12 cellular contexts compared by ENCODE assay signal in genomic region chr16:79008036-79008868, GRCh38.
A peak's percentile ranks its signal among the peaks of the same experiment; 100 is the strongest.
DNase-seq lines count a peak whose midpoint lies in the region; ATAC-seq lines count a peak whose summit lies in the region.
"Had no signal": no experiment of that assay in that cellular context is flagged by ENCODE, and none has a peak within 500 bp of the region (broad histone marks: within the 10 kb centered on the region; RNA-seq: fewer than 3 reads in every experiment).

No MANE protein-coding gene starts in this region.

- DNase-seq in NCI-H2081 (lab: John Stamatoyannopoulos, UW) (peak; percentile 46 to 83), NCI-H2081 treated with DMSO at 0.1 percent for 48 hours (lab: John Stamatoyannopoulos, UW) (no peak), DMS53 (lab: John Stamatoyannopoulos, UW) (peak; percentile 90), NCI-H226 (peak; percentile 11), NCI-H748 (lab: John Stamatoyannopoulos, UW; ENCODE audit: unreplicated experiment) (no peak), epidermal melanocyte (ENCODE audit: insufficient read length, low spot score) (no peak), SIG-M5 treated with dmso at 0.1 percent for 504 hours (lab: John Stamatoyannopoulos, UW; ENCODE audit: unreplicated experiment) (no peak)
- DNase-seq: Caco-2, Kasumi-1, Right ventricle myocardium superior, transverse colon had no signal

- peak; percentile 39 for ATAC-seq in esophagus mucosa

Comparison
In these comparisons a context has a peak if more than half of its experiments do, and no peak if none do; other contexts are left out.
1. DNase-seq: peak in NCI-H2081 (2 of 2), DMS53 (single experiment) and NCI-H226 (single experiment); none in NCI-H2081 treated with DMSO at 0.1 percent for 48 hours (single experiment), NCI-H748 (single experiment), epidermal melanocyte (single experiment) and SIG-M5 treated with dmso at 0.1 percent for 504 hours (single experiment).